ENCODE assay signal across 1 cellular context in genomic region chr6:28281288-28282064, GRCh38.
TF ChIP-seq lines count a peak whose summit lies in the region.

Gene PGBD1, plus strand, starts transcription at chr6:28281572. Its CDS starts 2,242 bp downstream, at chr6:28283814.

TF ChIP-seq in GM12878, 131 proteins besides CTCF, POLR2A, EP300 and RAD21 (continued from another document):
- TF ChIP-seq YY1 (IDR thresholded peaks at IDR 0.05; ENCODE audit: low read depth, low read length) (0 out of 2 replicates have a peak, but pooled peaks have one; percentile 47), EED (IDR thresholded peaks at IDR 0.05; ENCODE audit: low read depth) (peak; percentile 47; the same call in 1 of the 2 replicates), MEF2B (IDR thresholded peaks at IDR 0.05; ENCODE audit: partially characterized antibody, poor library complexity, severe bottlenecking) (peak; percentile 49), BHLHE40 (IDR thresholded peaks at IDR 0.05; ENCODE audit: borderline replicate concordance in 1 of 2, low read depth in 2 of 2, low read length in 1 of 2) (peak in 1 of 2 experiments; percentile 23; a peak in 1 of 4 replicates), POLR2AphosphoS5 (IDR thresholded peaks at IDR 0.05; ENCODE audit: low read length) (peak; percentile 57; the same call in 1 of the 2 replicates), ZNF24 (IDR thresholded peaks at IDR 0.05) (no peak), IKZF1 (conservative IDR thresholded peaks at IDR 0.05) (peak; percentile 61), TAF1 (IDR thresholded peaks at IDR 0.05; ENCODE audit: borderline replicate concordance, low read depth, low read length) (peak; percentile 78; the same call in 1 of the 2 replicates), NR2F1 (conservative IDR thresholded peaks at IDR 0.05) (0 out of 2 replicates have a peak, but pooled peaks have one; percentile 18), GABPA (IDR thresholded peaks at IDR 0.05; ENCODE audit: low read depth) (peak; percentile 35; the same call in 1 of the 2 replicates), CREM (IDR thresholded peaks at IDR 0.05; ENCODE audit: low read depth) (peak; percentile 34; the same call in 1 of the 2 replicates)
- TF ChIP-seq, protein P1, sequence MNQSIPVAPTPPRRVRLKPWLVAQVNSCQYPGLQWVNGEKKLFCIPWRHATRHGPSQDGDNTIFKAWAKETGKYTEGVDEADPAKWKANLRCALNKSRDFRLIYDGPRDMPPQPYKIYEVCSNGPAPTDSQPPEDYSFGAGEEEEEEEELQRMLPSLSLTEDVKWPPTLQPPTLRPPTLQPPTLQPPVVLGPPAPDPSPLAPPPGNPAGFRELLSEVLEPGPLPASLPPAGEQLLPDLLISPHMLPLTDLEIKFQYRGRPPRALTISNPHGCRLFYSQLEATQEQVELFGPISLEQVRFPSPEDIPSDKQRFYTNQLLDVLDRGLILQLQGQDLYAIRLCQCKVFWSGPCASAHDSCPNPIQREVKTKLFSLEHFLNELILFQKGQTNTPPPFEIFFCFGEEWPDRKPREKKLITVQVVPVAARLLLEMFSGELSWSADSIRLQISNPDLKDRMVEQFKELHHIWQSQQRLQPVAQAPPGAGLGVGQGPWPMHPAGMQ (IDR thresholded peaks at IDR 0.05; ENCODE audit: borderline replicate concordance), result no peak
